ENCODE assay signal across 23 cellular contexts in genomic region chr2:86069783-86070339, GRCh38.
"Had no signal": no experiment of that assay in that cellular context is flagged by ENCODE, and none has a peak within 500 bp of the region (broad histone marks: within the 10 kb centered on the region; RNA-seq: fewer than 3 reads in every experiment).

No MANE protein-coding gene starts in this region.

- H3K4me1 ChIP-seq: breast epithelium had no signal

- FAIRE-seq: colon, endothelial cell of umbilical vein, frontal cortex, urothelium cell line had no signal

- H3K27me3 ChIP-seq: breast epithelium, tibial nerve had no signal

- H3K27ac ChIP-seq: breast epithelium, tibial nerve, VCaP had no signal

- H3K36me3 ChIP-seq: breast epithelium had no signal

- H3K9me3 ChIP-seq: breast epithelium, tibial nerve had no signal

- DNase-seq: activated CD4-positive, alpha-beta T cell treated with anti-CD3 and anti-CD28 coated beads, Interleukin-2, amount 10 ng/mL, durations not matched to agents 7 days and 5 days; activated CD8-positive, alpha-beta memory T cell treated with anti-CD3 and anti-CD28 coated beads, Interleukin-2, amount 50 U/mL, for 48 hours; activated naive CD4-positive, alpha-beta T cell; activated T-cell treated with anti-CD3 and anti-CD28 coated beads, Interleukin-2, amount 50 U/mL, for 4 hours; amniotic stem cell; effector memory CD4-positive, alpha-beta T cell; hypothalamus; mammary epithelial cell; nephron progenitor cell; nucleus accumbens; retina; stimulated activated CD4-positive, alpha-beta T cell treated with anti-CD3 and anti-CD28 coated beads, Interleukin-4, amount 100 ng/mL, for 24 hours; substantia nigra; T-cell had no signal

- ATAC-seq: activated CD4-positive, CD25-positive, alpha-beta regulatory T cell treated with anti-CD3 and anti-CD28 coated beads, Interleukin-2, amount 50 U/mL, for 24 hours; activated T-cell treated with anti-CD3 and anti-CD28 coated beads, Interleukin-2, amount 50 U/mL, for 4 hours; esophagus mucosa; T-cell had no signal

- H3K4me3 ChIP-seq: breast epithelium, tibial nerve had no signal
